ENCODE assay signal across 19 cellular contexts in the genomic region with DNA sequence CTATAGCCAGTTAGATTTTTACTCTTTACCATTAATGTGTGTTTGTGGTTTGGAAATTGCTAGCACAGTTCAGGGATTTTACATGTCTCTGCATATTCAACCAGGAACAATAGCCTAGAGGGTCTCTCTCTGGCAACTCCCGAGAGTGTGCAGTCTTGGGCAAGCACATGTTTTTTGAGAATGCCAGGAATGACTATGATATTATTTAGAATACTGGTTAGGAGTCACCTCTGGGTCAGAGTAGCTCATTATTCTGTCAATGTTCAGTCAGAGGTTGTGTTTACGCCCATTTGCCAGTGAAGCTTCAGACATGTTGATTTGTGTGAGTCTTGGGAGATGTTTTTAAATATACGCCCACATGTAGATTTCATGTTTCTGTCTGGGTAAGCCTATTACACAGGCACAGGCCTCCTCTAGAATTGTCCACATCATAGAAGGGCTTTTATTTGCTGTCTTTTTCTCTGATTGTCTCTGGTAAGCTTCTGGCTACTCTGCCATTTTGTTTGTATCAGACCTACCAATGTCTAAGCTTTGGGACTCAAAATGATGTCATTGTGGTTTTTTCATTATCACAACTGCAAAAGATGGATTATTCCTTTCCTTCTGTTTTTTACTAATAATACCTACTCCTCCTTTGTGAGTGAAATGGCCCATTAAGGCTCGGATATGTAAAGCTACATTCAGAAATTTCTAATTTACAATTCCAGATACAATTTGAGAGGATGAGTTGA.
DNase-seq lines count a peak whose midpoint lies in the region; ATAC-seq, FAIRE-seq and TF ChIP-seq lines count a peak whose summit lies in the region.
"Had no signal": no experiment of that assay in that cellular context is flagged by ENCODE, and none has a peak within 500 bp of the region (broad histone marks: within the 10 kb centered on the region; RNA-seq: fewer than 3 reads in every experiment).

No MANE protein-coding gene starts in this region.

- no peak for FAIRE-seq in H1 (lab: Jason Lieb, UNC)
- FAIRE-seq: A549, D721Med, H54 had no signal

- no peak overlapping the region for H4K8ac ChIP-seq in H1 (ENCODE audit: extremely low read depth, insufficient read depth, low read length)
- H4K8ac ChIP-seq in mesendoderm (ENCODE audit: low read depth, low read length), result no peak overlapping the region

- no peak overlapping the region for H3K4me3 Mint-ChIP-seq in immature natural killer cell
- H3K4me3 Mint-ChIP-seq: CD4-positive, alpha-beta memory T cell had no signal

- H3K9me3 ChIP-seq in H1 (ENCODE audit: insufficient read depth in 2 of 2, low read depth in 1 of 2, low read length in 1 of 2), result no peaks in the 10 kb centered on the region
- no peaks in the 10 kb centered on the region for H3K9me3 ChIP-seq in right lobe of liver
- no peaks in the 10 kb centered on the region for H3K9me3 ChIP-seq in lower lobe of right lung
- no peaks in the 10 kb centered on the region for H3K9me3 ChIP-seq in vagina
- H3K9me3 ChIP-seq: A549, BE2C had no signal

- POLR2A ChIA-PET in H1 (lab: Charles Lee; ENCODE audit: partially characterized antibody), result no interaction called here

- no peak overlapping the region for H3K14ac ChIP-seq in H1 (ENCODE audit: insufficient read length)

- H2BK15ac ChIP-seq in H1 (ENCODE audit: low read length) (no peak overlapping the region), mesendoderm (replicated peaks; ENCODE audit: low read depth) (peak overlapping the region; percentile 94)

- H3K4me3 ChIP-seq in H1 (ENCODE audit: extremely low read depth in 1 of 4, insufficient read depth in 2 of 4, low read depth in 3 of 4, low read length in 4 of 4), result no peak overlapping the region
- H3K4me3 ChIP-seq in mesendoderm (ENCODE audit: low read length), result no peak overlapping the region
- no peak overlapping the region for H3K4me3 ChIP-seq in right lobe of liver
- no peak overlapping the region for H3K4me3 ChIP-seq in lower lobe of right lung
- H3K4me3 ChIP-seq in vagina, result no peak overlapping the region
- H3K4me3 ChIP-seq: A549 had no signal

- no peak for TF ChIP-seq POLR2A in H1 (IDR thresholded peaks at IDR 0.05; ENCODE audit: control extremely low read depth in 1 of 2, low read depth in 2 of 2, low read length in 2 of 2)
- no peak for TF ChIP-seq POLR2A in right lobe of liver (IDR thresholded peaks at IDR 0.05)
- TF ChIP-seq POLR2A in vagina (IDR thresholded peaks at IDR 0.05), result no peak

- no peak overlapping the region for H3K27ac ChIP-seq in H1 (ENCODE audit: low read depth, low read length)
- no peak overlapping the region for H3K27ac ChIP-seq in mesendoderm (ENCODE audit: low read depth, low read length)
- H3K27ac ChIP-seq in right lobe of liver, result no peak overlapping the region
- H3K27ac ChIP-seq in lower lobe of right lung, result no peak overlapping the region
- H3K27ac ChIP-seq in vagina, result no peak overlapping the region
- H3K27ac ChIP-seq: A549, C4-2B had no signal

- TF ChIP-seq RAD21 in H1 (IDR thresholded peaks at IDR 0.05 in 1 of 2, conservative IDR thresholded peaks at IDR 0.05 in 1 of 2; ENCODE audit: low read depth in 2 of 2, low read length in 2 of 2), result no peak

- H2BK12ac ChIP-seq in H1 (ENCODE audit: low read depth, low read length), result no peak overlapping the region

- peak overlapping the region; percentile 57; the same call in 1 of the 2 replicates for H2AFZ ChIP-seq in H1 (ENCODE audit: low read length)

- H3K23ac ChIP-seq in H1 (ENCODE audit: insufficient read length), result no peak overlapping the region
- no peak overlapping the region for H3K23ac ChIP-seq in mesendoderm (ENCODE audit: low read length)

- H3K18ac ChIP-seq in H1 (ENCODE audit: extremely low read depth, low read length) (no peak overlapping the region), mesendoderm (ENCODE audit: low read length) (no peak overlapping the region)

- H4K20me1 ChIP-seq in H1 (replicated peaks in 1 of 2; ENCODE audit: control insufficient read depth in 1 of 2, insufficient read depth in 2 of 2, low read length in 2 of 2), result no peaks in the 10 kb centered on the region

- DNase-seq in H1 (ENCODE audit: low read depth in 1 of 2, low spot score in 2 of 2) (no peak), mesendoderm (no peak), right lobe of liver (no peak), lower lobe of right lung (no peak), vagina (ENCODE audit: extremely low spot score in 2 of 2) (no peak), immature natural killer cell (no peak)
- DNase-seq: BE2C; CD4-positive, alpha-beta memory T cell; DMS153; DND-41; GDM1; IMR-90; KBM-7 had no signal

- H3K4me2 ChIP-seq in H1 (ENCODE audit: insufficient read depth in 1 of 2, low read depth in 2 of 2, low read length in 2 of 2), result no peak overlapping the region
- no peak overlapping the region for H3K4me2 ChIP-seq in mesendoderm (ENCODE audit: low read length)
- H3K4me2 ChIP-seq: A549 had no signal

- H3K36me3 ChIP-seq in H1 (ENCODE audit: control insufficient read depth in 2 of 4, insufficient read depth in 4 of 4, low read length in 3 of 4) (no peaks in the 10 kb centered on the region), mesendoderm (ENCODE audit: control insufficient read depth, insufficient read depth, low read length) (no peaks in the 10 kb centered on the region), right lobe of liver (no peaks in the 10 kb centered on the region), lower lobe of right lung (no peaks in the 10 kb centered on the region), vagina (no peaks in the 10 kb centered on the region)
- H3K36me3 ChIP-seq: BE2C had no signal

- H4K5ac ChIP-seq in H1 (ENCODE audit: insufficient read length, low read depth, low read length), result no peak overlapping the region
- H4K5ac ChIP-seq in mesendoderm (ENCODE audit: low read length), result no peak overlapping the region

- no peaks in the 10 kb centered on the region for H3K79me1 ChIP-seq in H1 (ENCODE audit: low read depth, low read length)
- no peaks in the 10 kb centered on the region for H3K79me1 ChIP-seq in mesendoderm (ENCODE audit: low read length)

- no peaks in the 10 kb centered on the region for H3K36me3 Mint-ChIP-seq in immature natural killer cell
- H3K36me3 Mint-ChIP-seq: CD4-positive, alpha-beta memory T cell had no signal

- H3K23me2 ChIP-seq in H1 (ENCODE audit: low read depth, low read length), result no peaks in the 10 kb centered on the region

- no peak overlapping the region for H3K4ac ChIP-seq in H1 (replicated peaks; ENCODE audit: insufficient read length, low read depth, low read length)
- no peak overlapping the region for H3K4ac ChIP-seq in mesendoderm (ENCODE audit: low read depth, low read length)

- H3K9ac ChIP-seq in H1 (replicated peaks in 1 of 4; ENCODE audit: extremely low read depth in 1 of 4, low read depth in 3 of 4, low read length in 3 of 4), result no peak overlapping the region
- H3K9ac ChIP-seq in mesendoderm (ENCODE audit: low read length), result no peak overlapping the region

- CTCF ChIA-PET in H1 (lab: Charles Lee; ENCODE audit: partially characterized antibody), result interaction anchor here (1.3 kb wide), 1 partner anchor 12 kb away, joined by 4 read pairs; no protein-coding TSS in a partner anchor

- no peaks in the 10 kb centered on the region for H3K27me3 ChIP-seq in H1 (replicated peaks in 1 of 4; ENCODE audit: control insufficient read depth in 3 of 4, extremely low read depth in 1 of 4, insufficient read depth in 3 of 4, low read length in 3 of 4)
- no peaks in the 10 kb centered on the region for H3K27me3 ChIP-seq in mesendoderm (ENCODE audit: insufficient read depth, low read length, poor library complexity)
- H3K27me3 ChIP-seq in right lobe of liver, result no peaks in the 10 kb centered on the region
- H3K27me3 ChIP-seq in lower lobe of right lung (ENCODE audit: low read depth), result no peaks in the 10 kb centered on the region
- H3K27me3 ChIP-seq in vagina, result no peaks in the 10 kb centered on the region
- H3K27me3 ChIP-seq: BE2C had no signal

- H4K91ac ChIP-seq in H1 (replicated peaks; ENCODE audit: insufficient read length, low read length), result no peak overlapping the region

- no peaks in the 10 kb centered on the region for H3K4me1 Mint-ChIP-seq in immature natural killer cell

- peaks cover 0 to 1% (median 0%) of the 10 kb centered on the region in 3 donors for H3K27me3 Mint-ChIP-seq in immature natural killer cell (ENCODE audit: low read depth in 3 of 3)
- H3K27me3 Mint-ChIP-seq: CD4-positive, alpha-beta memory T cell had no signal

- intact Hi-C loops in right lobe of liver (cut with DNase I), result no loop called here
- intact Hi-C loops in lower lobe of right lung (cut with DNase I), result no loop called here
- intact Hi-C loops in vagina (cut with DNase I), result no loop called here

- H2BK120ac ChIP-seq in H1 (replicated peaks; ENCODE audit: low read depth, low read length), result no peak overlapping the region
- no peak overlapping the region for H2BK120ac ChIP-seq in mesendoderm (ENCODE audit: low read depth, low read length)

- H3K79me2 ChIP-seq in H1 (ENCODE audit: control insufficient read depth in 1 of 2, insufficient read depth in 2 of 2, low read length in 2 of 2), result no peaks in the 10 kb centered on the region
- H3K79me2 ChIP-seq in mesendoderm (ENCODE audit: control insufficient read depth, insufficient read depth, low read length), result no peaks in the 10 kb centered on the region

- H3K56ac ChIP-seq in H1 (replicated peaks; ENCODE audit: insufficient read length, low read depth, low read length) (no peak overlapping the region), mesendoderm (ENCODE audit: low read length) (no peak overlapping the region)

- no peak overlapping the region for H3K27ac Mint-ChIP-seq in immature natural killer cell
- H3K27ac Mint-ChIP-seq: CD4-positive, alpha-beta memory T cell had no signal

- H2BK20ac ChIP-seq in H1 (ENCODE audit: low read length), result no peak overlapping the region

- H3K4me1 ChIP-seq in H1 (replicated peaks in 1 of 4; ENCODE audit: control insufficient read depth in 3 of 4, insufficient read depth in 4 of 4, low read length in 3 of 4) (no peaks in the 10 kb centered on the region), mesendoderm (ENCODE audit: control insufficient read depth, low read depth, low read length) (no peaks in the 10 kb centered on the region), right lobe of liver (no peaks in the 10 kb centered on the region), lower lobe of right lung (no peaks in the 10 kb centered on the region), vagina (no peaks in the 10 kb centered on the region)
- H3K4me1 ChIP-seq: A549, BE2C had no signal

- WGBS in H1 (ENCODE audit: extremely low coverage in 1 of 2, insufficient coverage in 1 of 2, insufficient read length in 1 of 2, insufficient replicate concordance in 2 of 2, low coverage in 1 of 2, low lambda C conversion rate in 2 of 2, missing lambda C conversion rate in 1 of 2), 2 experiments, result 96% methylated on average over 4 of the region's 4 CpGs; no CpG with 5 or more reads in 1 of the 2 experiments
- no CpG with 5 or more reads among the region's 4 CpGs for WGBS in mesendoderm (ENCODE audit: extremely low coverage, insufficient coverage, low lambda C conversion rate)
- WGBS in right lobe of liver (ENCODE audit: insufficient coverage, low coverage, low lambda C conversion rate, missing lambda C conversion rate), result 33% methylated on average over 4 of the region's 4 CpGs

- ATAC-seq in HG02981 (IDR thresholded peaks at IDR 0.05; ENCODE audit: unreplicated experiment) (peak; percentile 46), right lobe of liver (no peak), lower lobe of right lung (no peak)
- ATAC-seq: A549, HCT116 had no signal

- H2AK5ac ChIP-seq in H1 (ENCODE audit: low read depth, low read length) (no peak overlapping the region), mesendoderm (ENCODE audit: low read length) (no peak overlapping the region)

- no peaks in the 10 kb centered on the region for H3K9me3 Mint-ChIP-seq in immature natural killer cell

- no peak for TF ChIP-seq EP300 in H1 (IDR thresholded peaks at IDR 0.05; ENCODE audit: borderline replicate concordance in 1 of 2, low read depth in 2 of 2, low read length in 2 of 2)

- H2BK5ac ChIP-seq in H1 (ENCODE audit: low read depth, low read length) (no peak overlapping the region), mesendoderm (ENCODE audit: low read length) (no peak overlapping the region)

- TF ChIP-seq CTCF in H1 (IDR thresholded peaks at IDR 0.05; ENCODE audit: control extremely low read depth in 1 of 3, insufficient read depth in 1 of 3, low read depth in 1 of 3, low read length in 3 of 3) (no peak), right lobe of liver (IDR thresholded peaks at IDR 0.05) (no peak), lower lobe of right lung (IDR thresholded peaks at IDR 0.05) (no peak), vagina (IDR thresholded peaks at IDR 0.05) (no peak)
